ENCODE assay signal across 8 cellular contexts in genomic region chr15:43330780-43331086, GRCh38. TPM values are rescaled to one million over a fixed set of nuclear protein-coding genes. Genes with fewer than 3 reads are reported as not detected.
DNase-seq lines count a peak whose midpoint lies in the region; ATAC-seq and TF ChIP-seq lines count a peak whose summit lies in the region.

No MANE protein-coding gene starts in this region.

- H3K27ac ChIP-seq in temporal lobe (ENCODE audit: low read depth, low read length), result peak overlapping the region; percentile 78

- TF ChIP-seq CTCF in WI38 (IDR thresholded peaks at IDR 0.05; ENCODE audit: low read depth, low read length), result no peak

- DNase-seq in left lobe of liver (ENCODE audit: low spot score) (no peak), Kasumi-1 (lab: John Stamatoyannopoulos, UW) (no peak), NCI-H1417 (lab: John Stamatoyannopoulos, UW) (no peak)

- H3K4me3 ChIP-seq in WI38 (ENCODE audit: low read depth, low read length) (peak overlapping the region; percentile 74), iPS-18c (ENCODE audit: insufficient read depth, low read depth, low read length) (peak overlapping the region; percentile 94)

- ATAC-seq in GM18861 (IDR thresholded peaks at IDR 0.05; ENCODE audit: unreplicated experiment), result peak; percentile 5
- peak; percentile 24 for ATAC-seq in HG02759 (IDR thresholded peaks at IDR 0.05; ENCODE audit: unreplicated experiment)
- no peak for ATAC-seq in left lobe of liver

- no peaks in the 10 kb centered on the region for H3K9me3 ChIP-seq in iPS-18c (ENCODE audit: control insufficient read depth, insufficient read depth, low read length)

RNA-seq across cellular contexts. Expression of gene LCMT2, which starts 0.4 kb away (rescaled TPM):
- total RNA-seq in temporal lobe (11.6 TPM), left lobe of liver (3.7 TPM)

RNA-seq across cellular contexts. Expression of gene TGM7, which starts 28.7 kb away (rescaled TPM):
- total RNA-seq in temporal lobe (not detected), left lobe of liver (not detected)

RNA-seq across cellular contexts. Expression of gene ZSCAN29, which starts 40.1 kb away (rescaled TPM):
- total RNA-seq in temporal lobe (33.2 TPM), left lobe of liver (15.7 TPM)

RNA-seq across cellular contexts. Expression of gene TUBGCP4, which starts 40.2 kb away (rescaled TPM):
- total RNA-seq in temporal lobe (18.9 TPM), left lobe of liver (12.2 TPM)
